Comparison of ENCODE assay signal across 24 cellular contexts in genomic region chr13:88136098-88136790, GRCh38.
"Had no signal": no experiment of that assay in that cellular context is flagged by ENCODE, and none has a peak within 500 bp of the region (broad histone marks: within the 10 kb centered on the region; RNA-seq: fewer than 3 reads in every experiment).

No MANE protein-coding gene starts in this region.

- H3K4me3 ChIP-seq: cardiac muscle cell, colonic mucosa, esophagus muscularis mucosa, heart right ventricle, left ventricle myocardium inferior, lower lobe of right lung, ovary, right lobe of liver, suprapubic skin, transverse colon had no signal

- H3K27me3 ChIP-seq: cardiac muscle cell, colonic mucosa, esophagus muscularis mucosa, foreskin keratinocyte, heart right ventricle, ovary, right lobe of liver, suprapubic skin, transverse colon had no signal

- H3K27ac ChIP-seq: cardiac muscle cell, colonic mucosa, esophagus muscularis mucosa, foreskin keratinocyte, heart right ventricle, left ventricle myocardium inferior, lower lobe of right lung, ovary, right lobe of liver, suprapubic skin, transverse colon had no signal

- ATAC-seq: foreskin keratinocyte, heart right ventricle, left colon had no signal

- H3K9me3 ChIP-seq: colonic mucosa, esophagus muscularis mucosa, left ventricle myocardium inferior, lower lobe of right lung, ovary, right lobe of liver, suprapubic skin, transverse colon had no signal

- DNase-seq: colonic mucosa; effector CD8-positive, alpha-beta T cell; endodermal cell; foreskin keratinocyte; glutamatergic neuron; heart right ventricle; hippocampal formation; kidney glomerular epithelial cell; left colon; left ventricle myocardium inferior; lower lobe of right lung; nephron progenitor cell; occipital lobe; ovary; retina; small intestine; stimulated activated CD4-positive, alpha-beta T cell treated with anti-CD3 and anti-CD28 coated beads, Interleukin-15, amount 100 ng/mL, for 24 hours; stimulated activated CD4-positive, alpha-beta T cell treated with anti-CD3 and anti-CD28 coated beads, Interleukin-2, amount 100 ng/mL, for 48 hours; stimulated activated naive CD4-positive, alpha-beta T cell treated with Interleukin-2 at 50 U/mL for 16 hours; transverse colon had no signal

- H3K4me1 ChIP-seq: colonic mucosa, esophagus muscularis mucosa, foreskin keratinocyte, heart right ventricle, left ventricle myocardium inferior, lower lobe of right lung, right lobe of liver, suprapubic skin, transverse colon had no signal

- H3K36me3 ChIP-seq: cardiac muscle cell, colonic mucosa, esophagus muscularis mucosa, heart right ventricle, left ventricle myocardium inferior, lower lobe of right lung, ovary, right lobe of liver, suprapubic skin, transverse colon had no signal
